In the genomic region with DNA sequence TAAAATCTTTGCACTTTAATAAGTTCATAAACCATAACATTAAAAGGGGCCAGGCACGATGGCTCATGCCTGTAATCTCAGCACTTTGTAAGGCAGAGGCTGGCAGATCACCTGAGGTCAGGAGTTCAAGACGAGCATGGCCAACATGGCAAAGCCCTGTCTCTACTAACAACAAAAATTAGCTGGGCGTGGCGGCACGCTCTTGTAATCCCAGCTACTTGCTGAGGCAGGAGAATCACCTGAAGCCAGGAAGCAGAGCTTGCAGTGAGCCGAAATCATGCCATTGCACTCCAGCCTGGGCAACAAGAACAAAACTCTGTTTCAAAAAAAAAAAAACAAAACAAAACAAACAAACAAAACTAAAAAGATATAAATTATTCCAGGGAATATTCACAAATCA, we compare ENCODE assay signal across 20 cellular contexts.
DNase-seq lines count a peak whose midpoint lies in the region; ATAC-seq and FAIRE-seq lines count a peak whose summit lies in the region.
"Had no signal": no experiment of that assay in that cellular context is flagged by ENCODE, and none has a peak within 500 bp of the region (broad histone marks: within the 10 kb centered on the region; RNA-seq: fewer than 3 reads in every experiment).

No MANE protein-coding gene starts in this region.

- WGBS in small intestine, 3 donors = 50 to 74% (median 62%) methylated on average over 6 of the region's 6 CpGs

- peak; percentile 16 for DNase-seq in NCI-H2227 (lab: John Stamatoyannopoulos, UW; ENCODE audit: unreplicated experiment)
- DNase-seq in NCI-H2227 treated with DMSO at 0.1 percent for 48 hours (lab: John Stamatoyannopoulos, UW) = no peak
- peak; percentile 11 for DNase-seq in small intestine
- no peak for DNase-seq in NCI-H187 treated with DMSO at 0.1 percent for 48 hours (lab: John Stamatoyannopoulos, UW)
- DNase-seq: AML-193; Caco-2; Calu3; CD4-positive, alpha-beta T cell; CD8-positive, alpha-beta T cell; DMS79 treated with DMSO at 0.1 percent for 48 hours; GF-D8 had no signal

- H3K4me3 ChIP-seq in small intestine (ENCODE audit: low read depth in 1 of 2, low read length in 2 of 2) = no peak overlapping the region
- H3K4me3 ChIP-seq: A549; BLaER1 treated with 17β-estradiol and CSF1 and Interleukin-3, amounts not matched to agents 10 nM and 100 nM had no signal

- no peaks in the 10 kb centered on the region for H3K9me3 ChIP-seq in small intestine (ENCODE audit: control insufficient read depth, low read depth)
- H3K9me3 ChIP-seq: A549, Caco-2 had no signal

- no peaks in the 10 kb centered on the region for H3K4me1 ChIP-seq in small intestine (ENCODE audit: control insufficient read depth in 2 of 2, insufficient read depth in 1 of 2, low read depth in 1 of 2, low read length in 1 of 2)
- H3K4me1 ChIP-seq: A549, Caco-2 had no signal

- FAIRE-seq in small intestine (lab: Jason Lieb, UNC) = no peak
- FAIRE-seq: A549, D721Med, G401.6, GM12891, GM19239 had no signal

- H3K27me3 ChIP-seq in small intestine (ENCODE audit: control insufficient read depth in 2 of 2, insufficient read depth in 2 of 2, low read length in 2 of 2) = no peaks in the 10 kb centered on the region
- H3K27me3 ChIP-seq: BLaER1 treated with 17β-estradiol and CSF1 and Interleukin-3, amounts not matched to agents 10 nM and 100 nM had no signal

- ATAC-seq in esophagus mucosa = peak; percentile 66
- ATAC-seq: A549; CD8-positive, alpha-beta T cell had no signal

- no peak overlapping the region for H3K27ac ChIP-seq in small intestine (ENCODE audit: low read depth in 1 of 2, low read length in 1 of 2)
- H3K27ac ChIP-seq: 22Rv1; A549; BLaER1 treated with 17β-estradiol and CSF1 and Interleukin-3, amounts not matched to agents 10 nM and 100 nM; C4-2B had no signal

- H3K36me3 ChIP-seq in small intestine (ENCODE audit: control insufficient read depth in 2 of 2, insufficient read depth in 2 of 2, low read length in 2 of 2) = no peaks in the 10 kb centered on the region
- H3K36me3 ChIP-seq: BLaER1 treated with 17β-estradiol and CSF1 and Interleukin-3, amounts not matched to agents 10 nM and 100 nM had no signal

Comparison
In these comparisons a context has a peak if more than half of its experiments do, and no peak if none do; other contexts are left out.
1. DNase-seq: peak in NCI-H2227 (single experiment) and small intestine (single experiment); none in NCI-H2227 treated with DMSO at 0.1 percent for 48 hours (single experiment) and NCI-H187 treated with DMSO at 0.1 percent for 48 hours (single experiment).